Comparison of ENCODE assay signal across 1 cellular context in genomic region chr5:32690153-32690552, GRCh38.
TF ChIP-seq lines count a peak whose summit lies in the region.

No MANE protein-coding gene starts in this region.

TF ChIP-seq in GM23338, 12 proteins besides CTCF, POLR2A, EP300 and RAD21:
- TF ChIP-seq, protein P1, sequence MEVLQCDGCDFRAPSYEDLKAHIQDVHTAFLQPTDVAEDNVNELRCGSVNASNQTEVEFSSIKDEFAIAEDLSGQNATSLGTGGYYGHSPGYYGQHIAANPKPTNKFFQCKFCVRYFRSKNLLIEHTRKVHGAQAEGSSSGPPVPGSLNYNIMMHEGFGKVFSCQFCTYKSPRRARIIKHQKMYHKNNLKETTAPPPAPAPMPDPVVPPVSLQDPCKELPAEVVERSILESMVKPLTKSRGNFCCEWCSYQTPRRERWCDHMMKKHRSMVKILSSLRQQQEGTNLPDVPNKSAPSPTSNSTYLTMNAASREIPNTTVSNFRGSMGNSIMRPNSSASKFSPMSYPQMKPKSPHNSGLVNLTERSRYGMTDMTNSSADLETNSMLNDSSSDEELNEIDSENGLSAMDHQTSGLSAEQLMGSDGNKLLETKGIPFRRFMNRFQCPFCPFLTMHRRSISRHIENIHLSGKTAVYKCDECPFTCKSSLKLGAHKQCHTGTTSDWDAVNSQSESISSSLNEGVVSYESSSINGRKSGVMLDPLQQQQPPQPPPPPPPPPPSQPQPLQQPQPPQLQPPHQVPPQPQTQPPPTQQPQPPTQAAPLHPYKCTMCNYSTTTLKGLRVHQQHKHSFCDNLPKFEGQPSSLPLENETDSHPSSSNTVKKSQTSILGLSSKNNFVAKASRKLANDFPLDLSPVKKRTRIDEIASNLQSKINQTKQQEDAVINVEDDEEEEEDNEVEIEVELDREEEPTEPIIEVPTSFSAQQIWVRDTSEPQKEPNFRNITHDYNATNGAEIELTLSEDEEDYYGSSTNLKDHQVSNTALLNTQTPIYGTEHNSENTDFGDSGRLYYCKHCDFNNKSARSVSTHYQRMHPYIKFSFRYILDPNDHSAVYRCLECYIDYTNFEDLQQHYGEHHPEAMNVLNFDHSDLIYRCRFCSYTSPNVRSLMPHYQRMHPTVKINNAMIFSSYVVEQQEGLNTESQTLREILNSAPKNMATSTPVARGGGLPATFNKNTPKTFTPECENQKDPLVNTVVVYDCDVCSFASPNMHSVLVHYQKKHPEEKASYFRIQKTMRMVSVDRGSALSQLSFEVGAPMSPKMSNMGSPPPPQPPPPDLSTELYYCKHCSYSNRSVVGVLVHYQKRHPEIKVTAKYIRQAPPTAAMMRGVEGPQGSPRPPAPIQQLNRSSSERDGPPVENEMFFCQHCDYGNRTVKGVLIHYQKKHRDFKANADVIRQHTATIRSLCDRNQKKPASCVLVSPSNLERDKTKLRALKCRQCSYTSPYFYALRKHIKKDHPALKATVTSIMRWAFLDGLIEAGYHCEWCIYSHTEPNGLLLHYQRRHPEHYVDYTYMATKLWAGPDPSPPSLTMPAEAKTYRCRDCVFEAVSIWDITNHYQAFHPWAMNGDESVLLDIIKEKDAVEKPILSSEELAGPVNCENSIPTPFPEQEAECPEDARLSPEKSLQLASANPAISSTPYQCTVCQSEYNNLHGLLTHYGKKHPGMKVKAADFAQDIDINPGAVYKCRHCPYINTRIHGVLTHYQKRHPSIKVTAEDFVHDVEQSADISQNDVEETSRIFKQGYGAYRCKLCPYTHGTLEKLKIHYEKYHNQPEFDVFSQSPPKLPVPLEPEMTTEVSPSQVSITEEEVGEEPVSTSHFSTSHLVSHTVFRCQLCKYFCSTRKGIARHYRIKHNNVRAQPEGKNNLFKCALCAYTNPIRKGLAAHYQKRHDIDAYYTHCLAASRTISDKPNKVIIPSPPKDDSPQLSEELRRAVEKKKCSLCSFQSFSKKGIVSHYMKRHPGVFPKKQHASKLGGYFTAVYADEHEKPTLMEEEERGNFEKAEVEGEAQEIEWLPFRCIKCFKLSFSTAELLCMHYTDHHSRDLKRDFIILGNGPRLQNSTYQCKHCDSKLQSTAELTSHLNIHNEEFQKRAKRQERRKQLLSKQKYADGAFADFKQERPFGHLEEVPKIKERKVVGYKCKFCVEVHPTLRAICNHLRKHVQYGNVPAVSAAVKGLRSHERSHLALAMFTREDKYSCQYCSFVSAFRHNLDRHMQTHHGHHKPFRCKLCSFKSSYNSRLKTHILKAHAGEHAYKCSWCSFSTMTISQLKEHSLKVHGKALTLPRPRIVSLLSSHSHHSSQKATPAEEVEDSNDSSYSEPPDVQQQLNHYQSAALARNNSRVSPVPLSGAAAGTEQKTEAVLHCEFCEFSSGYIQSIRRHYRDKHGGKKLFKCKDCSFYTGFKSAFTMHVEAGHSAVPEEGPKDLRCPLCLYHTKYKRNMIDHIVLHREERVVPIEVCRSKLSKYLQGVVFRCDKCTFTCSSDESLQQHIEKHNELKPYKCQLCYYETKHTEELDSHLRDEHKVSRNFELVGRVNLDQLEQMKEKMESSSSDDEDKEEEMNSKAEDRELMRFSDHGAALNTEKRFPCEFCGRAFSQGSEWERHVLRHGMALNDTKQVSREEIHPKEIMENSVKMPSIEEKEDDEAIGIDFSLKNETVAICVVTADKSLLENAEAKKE (CRISPR knock-in tag; IDR thresholded peaks at IDR 0.05): peak; percentile 55; the same call in 1 of the 2 replicates
- no peak for TF ChIP-seq ZNF114 (CRISPR knock-in tag; IDR thresholded peaks at IDR 0.05)
TF ChIP-seq in GM23338: peak in this region for 1.
